Comparison of ENCODE assay signal across 10 cellular contexts in the genomic region with DNA sequence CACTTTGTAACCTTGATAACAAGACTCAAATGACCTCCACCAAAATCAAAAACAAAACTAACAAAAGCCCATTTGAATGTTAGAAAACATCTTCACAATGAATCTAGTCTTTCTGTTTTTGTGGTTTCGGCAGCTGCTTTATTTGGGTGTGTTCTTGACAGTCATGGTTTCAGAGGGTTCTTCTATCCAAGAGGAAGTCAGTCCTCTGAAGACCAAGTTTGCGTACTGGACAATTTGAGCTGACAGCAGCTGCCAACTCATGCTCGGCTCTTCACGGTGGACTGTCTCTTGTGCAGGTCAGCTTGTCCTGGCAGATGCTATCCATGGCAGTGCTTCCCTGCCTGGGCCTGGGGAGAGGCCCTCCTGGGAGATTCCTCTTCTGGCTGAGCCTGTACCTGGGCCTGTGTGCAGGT.
A peak's percentile ranks its signal among the peaks of the same experiment; 100 is the strongest.
DNase-seq lines count a peak whose midpoint lies in the region; ATAC-seq and TF ChIP-seq lines count a peak whose summit lies in the region.
"Had no signal": no experiment of that assay in that cellular context is flagged by ENCODE, and none has a peak within 500 bp of the region (broad histone marks: within the 10 kb centered on the region; RNA-seq: fewer than 3 reads in every experiment).

No MANE protein-coding gene starts in this region.

- ATAC-seq in GM18870 (IDR thresholded peaks at IDR 0.05; ENCODE audit: unreplicated experiment): peak; percentile 83
- ATAC-seq in HG02588 (IDR thresholded peaks at IDR 0.05; ENCODE audit: unreplicated experiment): peak; percentile 85
- peak; percentile 29 for ATAC-seq in naive thymus-derived CD4-positive, alpha-beta T cell

- DNase-seq in NB4 (ENCODE audit: low read depth): peak; percentile 44
- no peak for DNase-seq in naive thymus-derived CD4-positive, alpha-beta T cell
- no peak for DNase-seq in epidermal melanocyte (ENCODE audit: insufficient read length, low spot score)
- DNase-seq in DMS79 (lab: John Stamatoyannopoulos, UW): no peak
- no peak for DNase-seq in iPS-NIHi7 (ENCODE audit: extremely low spot score)
- no peak for DNase-seq in glomerular visceral epithelial cell (ENCODE audit: extremely low spot score)

- H3K36me3 Mint-ChIP-seq in naive thymus-derived CD4-positive, alpha-beta T cell: no peaks in the 10 kb centered on the region

- H3K36me3 ChIP-seq in naive thymus-derived CD4-positive, alpha-beta T cell (ENCODE audit: control insufficient read depth in 2 of 3, insufficient read depth in 3 of 3, low read length in 3 of 3): no peaks in the 10 kb centered on the region

- peaks cover 0 to 13% (median 0%) of the 10 kb centered on the region in 11 donors for H3K9me3 Mint-ChIP-seq in naive thymus-derived CD4-positive, alpha-beta T cell

- peak overlapping the region in 1 of 10 donors; percentile 15 for H3K4me3 Mint-ChIP-seq in naive thymus-derived CD4-positive, alpha-beta T cell
- H3K4me3 Mint-ChIP-seq: neural crest cell had no signal

- CTCF ChIA-PET in naive thymus-derived CD4-positive, alpha-beta T cell (lab: Charles Lee): interaction anchor here (0.9 kb wide), 1 partner anchor 421 kb away, joined by 4 read pairs; no protein-coding TSS in a partner anchor

- POLR2A ChIA-PET in naive thymus-derived CD4-positive, alpha-beta T cell (lab: Charles Lee): no interaction called here

- H3K4me1 ChIP-seq in naive thymus-derived CD4-positive, alpha-beta T cell (ENCODE audit: control insufficient read depth in 2 of 2, insufficient read depth in 2 of 2, low read length in 2 of 2): peaks cover 0 to 7% of the 10 kb centered on the region in 2 donors

- peak overlapping the region in 2 of 9 donors; percentile 19 to 23 for H3K27ac Mint-ChIP-seq in naive thymus-derived CD4-positive, alpha-beta T cell

- TF ChIP-seq CTCF in NB4 (IDR thresholded peaks at IDR 0.05; ENCODE audit: low read depth, low read length): no peak

- no peak overlapping the region for H3K27ac ChIP-seq in naive thymus-derived CD4-positive, alpha-beta T cell (ENCODE audit: low read depth, low read length)
- H3K27ac ChIP-seq: VCaP had no signal

- H3K4me3 ChIP-seq in NB4 (ENCODE audit: low read depth, low read length): no peak overlapping the region
- H3K4me3 ChIP-seq in naive thymus-derived CD4-positive, alpha-beta T cell (ENCODE audit: low read length): no peak overlapping the region

- TF ChIP-seq POLR2A in NB4 (IDR thresholded peaks at IDR 0.05; ENCODE audit: extremely low read depth, insufficient read length): no peak

- peaks cover 0 to 14% (median 0%) of the 10 kb centered on the region in 7 donors for H3K4me1 Mint-ChIP-seq in naive thymus-derived CD4-positive, alpha-beta T cell

- H3K27me3 Mint-ChIP-seq in naive thymus-derived CD4-positive, alpha-beta T cell: peaks cover 0 to 10% (median 5%) of the 10 kb centered on the region in 5 donors

- H3K27me3 ChIP-seq in naive thymus-derived CD4-positive, alpha-beta T cell (ENCODE audit: control insufficient read depth in 2 of 2, insufficient read depth in 2 of 2, low read length in 2 of 2): no peaks in the 10 kb centered on the region

- intact Hi-C loops in naive thymus-derived CD4-positive, alpha-beta T cell (cut with micrococcal nuclease): loop anchor here (10.0 kb wide), 2 partner anchors 110 to 1280 kb away; no protein-coding TSS in a partner anchor

- H3K9me3 ChIP-seq in naive thymus-derived CD4-positive, alpha-beta T cell (ENCODE audit: control insufficient read depth in 2 of 3, low read length in 3 of 3): no peaks in the 10 kb centered on the region

Comparison
In these comparisons a context has a peak if more than half of its experiments do, and no peak if none do; other contexts are left out.
1. ATAC-seq: peak in every context shown above with its lines; median percentile 85 in HG02588; 83 in GM18870; 29 in naive thymus-derived CD4-positive, alpha-beta T cell.